ENCODE assay signal across 18 cellular contexts in genomic region chr13:109272595-109273325, GRCh38.
DNase-seq lines count a peak whose midpoint lies in the region; ATAC-seq and TF ChIP-seq lines count a peak whose summit lies in the region.
"Had no signal": no experiment of that assay in that cellular context is flagged by ENCODE, and none has a peak within 500 bp of the region (broad histone marks: within the 10 kb centered on the region; RNA-seq: fewer than 3 reads in every experiment).

No MANE protein-coding gene starts in this region.

- ATAC-seq in PC-3 (peak; percentile 21), HG02763 (IDR thresholded peaks at IDR 0.05; ENCODE audit: unreplicated experiment) (no peak)
- no peak for ATAC-seq in stimulated activated naive CD8-positive, alpha-beta T cell treated with anti-CD3 and anti-CD28 coated beads, Interleukin-15, amount 100 ng/mL, for 72 hours
- ATAC-seq: heart right ventricle had no signal

- H3K36me3 Mint-ChIP-seq in endodermal cell (ENCODE audit: low read depth): peaks cover 8% of the 10 kb centered on the region
- H3K36me3 Mint-ChIP-seq in neural progenitor cell: no peaks in the 10 kb centered on the region

- peak overlapping the region; percentile 43 for H3K4me3 ChIP-seq in PC-3 (ENCODE audit: low read length)
- H3K4me3 ChIP-seq in endodermal cell (ENCODE audit: low read length): peak overlapping the region; percentile 72
- no peak overlapping the region for H3K4me3 ChIP-seq in neural progenitor cell
- H3K4me3 ChIP-seq: colonic mucosa, heart right ventricle, stomach had no signal

- no peaks in the 10 kb centered on the region for H3K27me3 Mint-ChIP-seq in endodermal cell (ENCODE audit: insufficient read depth)
- peaks cover 3% of the 10 kb centered on the region for H3K27me3 Mint-ChIP-seq in neural progenitor cell (ENCODE audit: insufficient read depth, low read depth)
- peaks cover 16% of the 10 kb centered on the region for H3K27me3 Mint-ChIP-seq in stimulated activated naive CD8-positive, alpha-beta T cell treated with anti-CD3 and anti-CD28 coated beads, Interleukin-15, amount 100 ng/mL, for 72 hours

- H3K36me3 ChIP-seq in PC-3 (ENCODE audit: low read depth, low read length) (peaks cover 11% of the 10 kb centered on the region; the same call in 1 of the 2 replicates), endodermal cell (ENCODE audit: control insufficient read depth, insufficient read depth, low read length) (peaks cover 7% of the 10 kb centered on the region), neural progenitor cell (no peaks in the 10 kb centered on the region)
- H3K36me3 ChIP-seq: colonic mucosa, heart right ventricle, stomach, WERI-Rb-1 had no signal

- H3K4me3 Mint-ChIP-seq in endodermal cell (peak overlapping the region; percentile 31), neural progenitor cell (no peak overlapping the region)
- H3K4me3 Mint-ChIP-seq in stimulated activated naive CD8-positive, alpha-beta T cell treated with anti-CD3 and anti-CD28 coated beads, Interleukin-15, amount 100 ng/mL, for 72 hours: no peak overlapping the region

- H3K79me2 ChIP-seq in PC-3 (ENCODE audit: low read length) (peaks cover 27% of the 10 kb centered on the region), neural progenitor cell (ENCODE audit: low read depth) (no peaks in the 10 kb centered on the region)
- H3K79me2 ChIP-seq: parathyroid adenoma had no signal

- H3K27ac ChIP-seq in PC-3 (ENCODE audit: low read length) (peak overlapping the region; percentile 83), endodermal cell (ENCODE audit: low read depth, low read length) (no peak overlapping the region), neural progenitor cell (no peak overlapping the region)
- H3K27ac ChIP-seq: colonic mucosa, parathyroid adenoma, stomach, WERI-Rb-1 had no signal

- no peaks in the 10 kb centered on the region for H3K9me2 ChIP-seq in PC-3 (replicated peaks; ENCODE audit: low read length)

- DNase-seq in ELR (ENCODE audit: low read depth): peak; percentile 10
- no peak for DNase-seq in PC-3
- DNase-seq in endodermal cell: no peak
- DNase-seq in neural progenitor cell (ENCODE audit: low spot score): no peak
- no peak for DNase-seq in NCI-H1694 (lab: John Stamatoyannopoulos, UW)
- DNase-seq in stimulated activated naive CD8-positive, alpha-beta T cell treated with anti-CD3 and anti-CD28 coated beads, Interleukin-15, amount 100 ng/mL, for 72 hours: no peak
- no peak for DNase-seq in kidney glomerular epithelial cell (lab: John Stamatoyannopoulos, UW)
- DNase-seq: activated effector memory CD4-positive, alpha-beta T cell treated with Interleukin-2 at 50 U/mL for 16 hours; amygdala; colonic mucosa; erythroblast; heart right ventricle; MM.1S; NCI-H1930; stomach; WERI-Rb-1 had no signal

- peaks cover 72% of the 10 kb centered on the region for H3K4me1 Mint-ChIP-seq in endodermal cell
- peaks cover 28% of the 10 kb centered on the region for H3K4me1 Mint-ChIP-seq in neural progenitor cell
- H3K4me1 Mint-ChIP-seq in stimulated activated naive CD8-positive, alpha-beta T cell treated with anti-CD3 and anti-CD28 coated beads, Interleukin-15, amount 100 ng/mL, for 72 hours: no peaks in the 10 kb centered on the region

- peaks cover 7% of the 10 kb centered on the region for H3F3A ChIP-seq in PC-3 (ENCODE audit: low read length, unreplicated experiment)
- H3F3A ChIP-seq in neural progenitor cell (ENCODE audit: low read depth): peaks cover 52% of the 10 kb centered on the region

- CTCF ChIA-PET in PC-3 (lab: Charles Lee): no interaction called here

- H3K4me2 ChIP-seq in PC-3 (ENCODE audit: low read length) (peak overlapping the region; percentile 56), neural progenitor cell (peak overlapping the region; percentile 38)

- BruUV-seq in PC-3 (replicated peaks; lab: Mats Ljungman, UMichigan): no TSS peak

- POLR2A ChIA-PET in PC-3 (lab: Charles Lee; ENCODE audit: unreplicated experiment): no interaction called here

- H3K9ac ChIP-seq in PC-3 (ENCODE audit: low read length) (peak overlapping the region; percentile 31), endodermal cell (ENCODE audit: extremely low read depth, low read length, poor library complexity, severe bottlenecking) (peak overlapping the region; percentile 24), neural progenitor cell (no peak overlapping the region)
- H3K9ac ChIP-seq: parathyroid adenoma had no signal

- intact Hi-C loops in PC-3 (cut with micrococcal nuclease): loop anchor here (5.0 to 10.0 kb wide), 7 partner anchors 75 to 840 kb away; partner anchors contain the start of gene IRS2

- H3K9me3 ChIP-seq in PC-3 (ENCODE audit: low read length) (no peaks in the 10 kb centered on the region), endodermal cell (ENCODE audit: control insufficient read depth, low read length) (no peaks in the 10 kb centered on the region), neural progenitor cell (ENCODE audit: low read depth) (no peaks in the 10 kb centered on the region)
- H3K9me3 ChIP-seq: colonic mucosa, heart right ventricle, stomach had no signal

- H3K27ac Mint-ChIP-seq in endodermal cell (peak overlapping the region; percentile 67), neural progenitor cell (no peak overlapping the region)
- H3K27ac Mint-ChIP-seq in stimulated activated naive CD8-positive, alpha-beta T cell treated with anti-CD3 and anti-CD28 coated beads, Interleukin-15, amount 100 ng/mL, for 72 hours: no peak overlapping the region

- H3K27me3 ChIP-seq in PC-3 (ENCODE audit: low read length) (no peaks in the 10 kb centered on the region), endodermal cell (ENCODE audit: control insufficient read depth, insufficient read depth, low read length, poor library complexity, severe bottlenecking) (no peaks in the 10 kb centered on the region), neural progenitor cell (no peaks in the 10 kb centered on the region)
- H3K27me3 ChIP-seq: colonic mucosa, heart right ventricle, stomach had no signal

- H3K9me3 Mint-ChIP-seq in endodermal cell (no peaks in the 10 kb centered on the region), neural progenitor cell (no peaks in the 10 kb centered on the region)
- no peaks in the 10 kb centered on the region for H3K9me3 Mint-ChIP-seq in stimulated activated naive CD8-positive, alpha-beta T cell treated with anti-CD3 and anti-CD28 coated beads, Interleukin-15, amount 100 ng/mL, for 72 hours

- H2AFZ ChIP-seq in PC-3 (ENCODE audit: low read length) (no peak overlapping the region), neural progenitor cell (replicated peaks) (no peak overlapping the region)
- H2AFZ ChIP-seq: parathyroid adenoma had no signal

- H3K4me1 ChIP-seq in PC-3 (ENCODE audit: insufficient read depth, low read length) (peaks cover 34% of the 10 kb centered on the region), endodermal cell (ENCODE audit: control insufficient read depth, insufficient read depth, low read length) (peaks cover 11% of the 10 kb centered on the region), neural progenitor cell (peaks cover 56% of the 10 kb centered on the region)
- H3K4me1 ChIP-seq: colonic mucosa, parathyroid adenoma, stomach had no signal

- H4K20me1 ChIP-seq in PC-3 (ENCODE audit: low read length) (no peaks in the 10 kb centered on the region), neural progenitor cell (ENCODE audit: low read depth) (no peaks in the 10 kb centered on the region)

- TF ChIP-seq CTCF in PC-3 (conservative IDR thresholded peaks at IDR 0.05; ENCODE audit: low read depth, low read length) (no peak), endodermal cell (conservative IDR thresholded peaks at IDR 0.05) (no peak), neural progenitor cell (IDR thresholded peaks at IDR 0.05) (no peak)

- WGBS in endodermal cell (ENCODE audit: insufficient coverage in 1 of 2, insufficient read length in 1 of 2), 2 experiments: 71 to 79% methylated on average over 3 to 6 of the region's 6 CpGs
